ENCODE assay signal across 9 cellular contexts in the genomic region with DNA sequence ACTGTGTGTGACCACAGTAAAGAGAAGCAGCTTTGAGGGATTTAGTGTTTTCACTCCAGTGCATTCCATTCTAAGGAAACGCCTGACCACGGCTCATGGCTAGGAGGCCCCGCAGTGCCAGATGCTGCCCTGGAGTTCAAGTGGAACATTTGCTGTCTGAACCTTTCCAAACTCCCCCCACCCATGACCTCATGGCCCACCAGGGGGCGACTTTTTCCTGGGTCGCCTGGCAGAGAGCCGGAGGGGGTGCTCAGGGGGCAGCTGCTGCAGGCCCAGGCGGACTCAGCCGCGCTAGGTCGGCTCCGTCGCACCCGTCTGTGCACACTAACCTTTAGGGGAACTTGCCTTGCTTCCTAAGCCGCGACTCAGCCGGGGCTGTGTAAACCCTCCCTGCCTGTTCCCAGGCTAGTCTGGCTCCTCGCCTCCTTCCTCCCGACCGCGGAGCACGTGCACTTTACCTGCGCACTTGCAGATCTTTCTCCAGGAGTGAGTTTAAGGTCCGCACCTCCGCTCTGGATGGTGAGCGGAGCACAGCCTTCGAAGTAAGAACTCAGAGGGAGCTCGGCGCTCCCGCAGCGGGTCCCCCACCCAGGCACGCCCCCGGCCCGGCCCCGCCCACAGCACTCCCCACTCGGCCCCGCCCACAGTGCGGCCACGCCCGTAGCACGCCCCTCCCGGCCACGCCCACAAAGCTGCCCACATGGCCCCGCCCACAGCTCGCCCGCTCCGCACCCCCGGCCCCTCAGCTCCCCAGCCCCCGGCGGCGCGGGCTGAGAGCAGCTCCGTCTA. TPM values are rescaled to one million over a fixed set of nuclear protein-coding genes. Genes with fewer than 3 reads are reported as not detected.
DNase-seq lines count a peak whose midpoint lies in the region; ATAC-seq, FAIRE-seq and TF ChIP-seq lines count a peak whose summit lies in the region.
"Had no signal": no experiment of that assay in that cellular context is flagged by ENCODE, and none has a peak within 500 bp of the region (broad histone marks: within the 10 kb centered on the region; RNA-seq: fewer than 3 reads in every experiment).

Gene OCA2 (minus strand): TSS at position 550 of the 789 bp plus-strand sequence. CDS start 17,441 bp downstream, outside the sequence.

- no peaks in the 10 kb centered on the region for H3K36me3 ChIP-seq in RWPE2 (ENCODE audit: low read depth)

- DNase-seq in SIG-M5 treated with dmso at 0.1 percent for 504 hours (lab: John Stamatoyannopoulos, UW; ENCODE audit: unreplicated experiment) (peak; percentile 23), SIG-M5 (lab: John Stamatoyannopoulos, UW) (no peak), RWPE2 (ENCODE audit: low spot score) (no peak), right cardiac atrium (peak; percentile 65 to 90 (median 89)), smooth muscle cell of the brain vasculature (ENCODE audit: low read depth, low spot score) (peak; percentile 35), NCI-H2107 treated with DMSO at 0.1 percent for 48 hours (lab: John Stamatoyannopoulos, UW; ENCODE audit: unreplicated experiment) (no peak), frontal cortex (ENCODE audit: low spot score in 2 of 2) (no peak)

- H3K9me3 Mint-ChIP-seq in activated naive CD4-positive, alpha-beta T cell treated with anti-CD3 and anti-CD28 coated beads, Interleukin-2, amount 50 U/mL, for 24 hours = no peaks in the 10 kb centered on the region

- peaks cover 39% of the 10 kb centered on the region for H3K27me3 Mint-ChIP-seq in activated naive CD4-positive, alpha-beta T cell treated with anti-CD3 and anti-CD28 coated beads, Interleukin-2, amount 50 U/mL, for 24 hours

- no peak for FAIRE-seq in frontal cortex (lab: Jason Lieb, UNC)

- H3K4me3 Mint-ChIP-seq in activated naive CD4-positive, alpha-beta T cell treated with anti-CD3 and anti-CD28 coated beads, Interleukin-2, amount 50 U/mL, for 24 hours = peak within 1 kb of the TSS; percentile 72

- intact Hi-C loops in right cardiac atrium (cut with DNase I) = no loop called here

- no peak for TF ChIP-seq CTCF in RWPE2 (IDR thresholded peaks at IDR 0.05; ENCODE audit: poor library complexity, severe bottlenecking)

- no peak within 1 kb of the TSS for H3K27ac Mint-ChIP-seq in activated naive CD4-positive, alpha-beta T cell treated with anti-CD3 and anti-CD28 coated beads, Interleukin-2, amount 50 U/mL, for 24 hours

- peaks cover 59% of the 10 kb centered on the region for H3K27me3 ChIP-seq in RWPE2 (ENCODE audit: insufficient read depth, poor library complexity, severe bottlenecking)
- H3K27me3 ChIP-seq in right cardiac atrium (ENCODE audit: control insufficient read depth, insufficient read depth) = no peaks in the 10 kb centered on the region

- no peaks in the 10 kb centered on the region for H3K4me1 ChIP-seq in RWPE2 (ENCODE audit: insufficient read depth, poor library complexity, severe bottlenecking)
- peaks cover 3% of the 10 kb centered on the region for H3K4me1 ChIP-seq in right cardiac atrium (ENCODE audit: control insufficient read depth, insufficient read depth, low read length)

- no peak within 1 kb of the TSS for H3K4me3 ChIP-seq in RWPE2 (ENCODE audit: severe bottlenecking)
- peak within 1 kb of the TSS; percentile 14 for H3K4me3 ChIP-seq in right cardiac atrium (ENCODE audit: low read length)

- ATAC-seq in RWPE2 (ENCODE audit: low read depth) = 0 out of 3 replicates have a peak, but pooled peaks have one; percentile 4
- peak; percentile 55 to 56 for ATAC-seq in right cardiac atrium

- H3K4me1 Mint-ChIP-seq in activated naive CD4-positive, alpha-beta T cell treated with anti-CD3 and anti-CD28 coated beads, Interleukin-2, amount 50 U/mL, for 24 hours = peaks cover 24% of the 10 kb centered on the region

- H3K36me3 Mint-ChIP-seq in activated naive CD4-positive, alpha-beta T cell treated with anti-CD3 and anti-CD28 coated beads, Interleukin-2, amount 50 U/mL, for 24 hours = peaks cover under 1% of the 10 kb centered on the region

- no peak within 1 kb of the TSS for H3K27ac ChIP-seq in RWPE2 (ENCODE audit: poor library complexity, severe bottlenecking)
- H3K27ac ChIP-seq in right cardiac atrium (ENCODE audit: low read length) = no peak within 1 kb of the TSS
- H3K27ac ChIP-seq: dorsolateral prefrontal cortex had no signal

- 8% methylated on average over 52 of the region's 52 CpGs for WGBS in right cardiac atrium

- H3K9me3 ChIP-seq in RWPE2 (ENCODE audit: severe bottlenecking) = no peaks in the 10 kb centered on the region
- H3K9me3 ChIP-seq in right cardiac atrium (ENCODE audit: control insufficient read depth, low read length) = no peaks in the 10 kb centered on the region

RNA-seq across cellular contexts. Expression of gene OCA2, which starts in this region (rescaled TPM):
- 1 to 10 TPM in 1 of 4 donors, under 1 TPM in 3; 0.45 to 1.2 (median 0.61) TPM for total RNA-seq in right cardiac atrium
- 0.29 TPM for polyA plus RNA-seq in right cardiac atrium
- 4.5 TPM for total RNA-seq in frontal cortex

Comparison
In these comparisons a context has a peak if more than half of its experiments do, and no peak if none do; other contexts are left out.
1. DNase-seq: peak in SIG-M5 treated with dmso at 0.1 percent for 504 hours (single experiment), right cardiac atrium (3 of 3) and smooth muscle cell of the brain vasculature (single experiment); none in SIG-M5 (single experiment), RWPE2 (single experiment), NCI-H2107 treated with DMSO at 0.1 percent for 48 hours (single experiment) and frontal cortex (0 of 2).